In genomic region chr18:31611511-31611910, GRCh38 we compare ENCODE assay signal across 29 cellular contexts. TPM values are rescaled to one million over a fixed set of nuclear protein-coding genes. Genes with fewer than 3 reads are reported as not detected.
"Had no signal": no experiment of that assay in that cellular context is flagged by ENCODE, and none has a peak within 500 bp of the region (broad histone marks: within the 10 kb centered on the region; RNA-seq: fewer than 3 reads in every experiment).

No MANE protein-coding gene starts in this region.

- H3K9me3 ChIP-seq: adrenal gland, body of pancreas, pancreas, psoas muscle, spleen, testis, transverse colon had no signal

- H3K36me3 ChIP-seq: adrenal gland, pancreas, spleen, transverse colon, WERI-Rb-1 had no signal

- H3K27me3 ChIP-seq: adrenal gland, body of pancreas, foreskin keratinocyte, pancreas, spleen, testis, transverse colon had no signal

- ATAC-seq: activated CD4-positive, CD25-positive, alpha-beta regulatory T cell treated with anti-CD3 and anti-CD28 coated beads, Interleukin-2, amount 50 U/mL, for 24 hours; naive thymus-derived CD4-positive, alpha-beta T cell; T-helper 17 cell had no signal

- DNase-seq: activated CD4-positive, alpha-beta T cell treated with anti-CD3 and anti-CD28 coated beads, Interleukin-2, amount 50 U/mL, for 48 hours; activated CD8-positive, alpha-beta memory T cell treated with anti-CD3 and anti-CD28 coated beads for 24 hours; activated effector memory CD4-positive, alpha-beta T cell treated with anti-CD3 and anti-CD28 coated beads, Interleukin-2, amount 50 U/mL, for 16 hours; activated naive CD4-positive, alpha-beta T cell treated with anti-CD3 and anti-CD28 coated beads for 36 hours; activated naive CD8-positive, alpha-beta T cell treated with anti-CD3 and anti-CD28 coated beads for 36 hours; aorta; cortex of kidney; foreskin keratinocyte; mammary epithelial cell; naive thymus-derived CD4-positive, alpha-beta T cell; nucleus accumbens; psoas muscle; spleen; stimulated activated naive CD4-positive, alpha-beta T cell; SW 1271; T-helper 17 cell; T1000; testis had no signal

- FAIRE-seq: islet of Langerhans, pancreas had no signal

- H3K4me3 ChIP-seq: adrenal gland, body of pancreas, pancreas, psoas muscle, spleen, testis, transverse colon had no signal

- H3K27ac ChIP-seq: adrenal gland, body of pancreas, foreskin keratinocyte, pancreas, psoas muscle, spleen, testis, transverse colon, WERI-Rb-1 had no signal

- H3K4me1 ChIP-seq: adrenal gland, body of pancreas, foreskin keratinocyte, spleen, testis, transverse colon had no signal

RNA-seq across cellular contexts. Expression of gene TTR, which starts 19.8 kb away (rescaled TPM):
- total RNA-seq: activated naive CD4-positive, alpha-beta T cell treated with anti-CD3 and anti-CD28 coated beads for 36 hours; activated naive CD8-positive, alpha-beta T cell treated with anti-CD3 and anti-CD28 coated beads for 36 hours; aorta; chondrocyte; foreskin keratinocyte; glomerular endothelial cell; mammary epithelial cell; naive thymus-derived CD4-positive, alpha-beta T cell; psoas muscle; spleen; T-helper 17 cell; urinary bladder had no signal
- polyA plus RNA-seq: foreskin keratinocyte; mammary epithelial cell; naive thymus-derived CD4-positive, alpha-beta T cell; neural cell had no signal
